1 cellular context compared by ENCODE assay signal in the genomic region with DNA sequence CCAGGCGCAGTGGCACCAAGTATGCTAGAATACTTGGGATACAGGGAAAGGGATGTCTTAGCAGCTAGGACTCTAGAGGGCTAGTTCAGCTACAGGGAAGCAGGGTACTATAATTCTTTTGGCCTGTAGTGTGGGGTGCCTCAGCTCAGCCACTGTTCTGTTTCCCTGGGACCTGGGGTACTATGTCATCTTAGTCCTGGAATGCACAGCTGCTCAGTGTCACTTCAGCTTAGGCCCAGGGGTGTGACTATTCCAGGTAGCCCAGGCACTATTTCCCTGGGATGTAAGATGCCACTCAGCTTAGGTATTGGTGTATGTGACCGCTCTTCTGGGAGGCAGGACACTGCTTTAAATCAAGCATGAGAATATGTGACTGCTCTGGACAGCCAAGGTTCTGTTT.
TF ChIP-seq lines count a peak whose summit lies in the region.

No MANE protein-coding gene starts in this region.

TF ChIP-seq in HCT116, 20 proteins besides CTCF, POLR2A, EP300 and RAD21 (continued from another document):
- TF ChIP-seq, protein P1, sequence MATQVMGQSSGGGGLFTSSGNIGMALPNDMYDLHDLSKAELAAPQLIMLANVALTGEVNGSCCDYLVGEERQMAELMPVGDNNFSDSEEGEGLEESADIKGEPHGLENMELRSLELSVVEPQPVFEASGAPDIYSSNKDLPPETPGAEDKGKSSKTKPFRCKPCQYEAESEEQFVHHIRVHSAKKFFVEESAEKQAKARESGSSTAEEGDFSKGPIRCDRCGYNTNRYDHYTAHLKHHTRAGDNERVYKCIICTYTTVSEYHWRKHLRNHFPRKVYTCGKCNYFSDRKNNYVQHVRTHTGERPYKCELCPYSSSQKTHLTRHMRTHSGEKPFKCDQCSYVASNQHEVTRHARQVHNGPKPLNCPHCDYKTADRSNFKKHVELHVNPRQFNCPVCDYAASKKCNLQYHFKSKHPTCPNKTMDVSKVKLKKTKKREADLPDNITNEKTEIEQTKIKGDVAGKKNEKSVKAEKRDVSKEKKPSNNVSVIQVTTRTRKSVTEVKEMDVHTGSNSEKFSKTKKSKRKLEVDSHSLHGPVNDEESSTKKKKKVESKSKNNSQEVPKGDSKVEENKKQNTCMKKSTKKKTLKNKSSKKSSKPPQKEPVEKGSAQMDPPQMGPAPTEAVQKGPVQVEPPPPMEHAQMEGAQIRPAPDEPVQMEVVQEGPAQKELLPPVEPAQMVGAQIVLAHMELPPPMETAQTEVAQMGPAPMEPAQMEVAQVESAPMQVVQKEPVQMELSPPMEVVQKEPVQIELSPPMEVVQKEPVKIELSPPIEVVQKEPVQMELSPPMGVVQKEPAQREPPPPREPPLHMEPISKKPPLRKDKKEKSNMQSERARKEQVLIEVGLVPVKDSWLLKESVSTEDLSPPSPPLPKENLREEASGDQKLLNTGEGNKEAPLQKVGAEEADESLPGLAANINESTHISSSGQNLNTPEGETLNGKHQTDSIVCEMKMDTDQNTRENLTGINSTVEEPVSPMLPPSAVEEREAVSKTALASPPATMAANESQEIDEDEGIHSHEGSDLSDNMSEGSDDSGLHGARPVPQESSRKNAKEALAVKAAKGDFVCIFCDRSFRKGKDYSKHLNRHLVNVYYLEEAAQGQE (IDR thresholded peaks at IDR 0.05; ENCODE audit: low read depth): no peak
- TF ChIP-seq POLR2AphosphoS5 (IDR thresholded peaks at IDR 0.05; ENCODE audit: low read depth, low read length) (no peak), FOSL1 (IDR thresholded peaks at IDR 0.05; ENCODE audit: low read depth) (no peak), JUND (IDR thresholded peaks at IDR 0.05) (no peak), SP1 (IDR thresholded peaks at IDR 0.05; ENCODE audit: low read depth) (no peak), ZNF274 (IDR thresholded peaks at IDR 0.05; ENCODE audit: low read depth, low read length) (no peak)
